In genomic region chr10:133225707-133226191, GRCh38 we compare ENCODE assay signal across 17 cellular contexts. TPM values are rescaled to one million over a fixed set of nuclear protein-coding genes. Genes with fewer than 3 reads are reported as not detected.
DNase-seq lines count a peak whose midpoint lies in the region; ATAC-seq and TF ChIP-seq lines count a peak whose summit lies in the region.
"Had no signal": no experiment of that assay in that cellular context is flagged by ENCODE, and none has a peak within 500 bp of the region (broad histone marks: within the 10 kb centered on the region; RNA-seq: fewer than 3 reads in every experiment).

No MANE protein-coding gene starts in this region.

- H3K27ac Mint-ChIP-seq in activated naive CD4-positive, alpha-beta T cell treated with anti-CD3 and anti-CD28 coated beads for 36 hours, result no peak overlapping the region
- H3K27ac Mint-ChIP-seq in WTC11 (peak overlapping the region; percentile 91), endodermal cell (no peak overlapping the region)
- peak overlapping the region; percentile 47 for H3K27ac Mint-ChIP-seq in stimulated activated naive B cell treated with anti-CD40 and anti-IgM and Interleukin-4, amounts not matched to agents 10 μg/mL and 1 μg/mL and 100 μg/mL, for 72 hours

- H3K27me3 ChIP-seq in endodermal cell (ENCODE audit: control insufficient read depth, insufficient read depth, low read length, poor library complexity, severe bottlenecking), result peaks cover 40% of the 10 kb centered on the region

- H3K4me3 Mint-ChIP-seq in activated naive CD4-positive, alpha-beta T cell treated with anti-CD3 and anti-CD28 coated beads for 36 hours, result no peak overlapping the region
- H3K4me3 Mint-ChIP-seq in WTC11 (no peak overlapping the region), endodermal cell (no peak overlapping the region)
- peak overlapping the region; percentile 51 to 59 for H3K4me3 Mint-ChIP-seq in stimulated activated naive B cell treated with anti-CD40 and anti-IgM and Interleukin-4, amounts not matched to agents 10 μg/mL and 1 μg/mL and 100 μg/mL, for 72 hours

- H3K9me3 Mint-ChIP-seq in activated naive CD4-positive, alpha-beta T cell treated with anti-CD3 and anti-CD28 coated beads for 36 hours, result no peaks in the 10 kb centered on the region
- H3K9me3 Mint-ChIP-seq in WTC11, result no peaks in the 10 kb centered on the region
- H3K9me3 Mint-ChIP-seq in stimulated activated naive B cell treated with anti-CD40 and anti-IgM and Interleukin-4, amounts not matched to agents 10 μg/mL and 1 μg/mL and 100 μg/mL, for 72 hours, result no peaks in the 10 kb centered on the region
- peaks cover 3% of the 10 kb centered on the region for H3K9me3 Mint-ChIP-seq in endodermal cell

- H3K4me1 ChIP-seq in endodermal cell (ENCODE audit: control insufficient read depth, insufficient read depth, low read length), result no peaks in the 10 kb centered on the region
- H3K4me1 ChIP-seq: Caco-2 had no signal

- POLR2A ChIA-PET in WTC11 (lab: Charles Lee), result no interaction called here

- H3K9ac ChIP-seq in endodermal cell (ENCODE audit: extremely low read depth, low read length, poor library complexity, severe bottlenecking), result no peak overlapping the region
- H3K9ac ChIP-seq: KMS-11 had no signal

- CTCF ChIA-PET in activated naive CD4-positive, alpha-beta T cell treated with anti-CD3 and anti-CD28 coated beads for 36 hours (lab: Charles Lee), result interaction anchor here (1.0 to 1.9 kb wide), 2 partner anchors 13 to 83 kb away, joined by 3 to 7 read pairs; no protein-coding TSS in a partner anchor
- CTCF ChIA-PET in WTC11 (lab: Charles Lee), result interaction anchor here (1.2 kb wide), 1 partner anchor 117 kb away, joined by 3 read pairs; no protein-coding TSS in a partner anchor

- no peaks in the 10 kb centered on the region for H3K9me3 ChIP-seq in endodermal cell (ENCODE audit: control insufficient read depth, low read length)
- H3K9me3 ChIP-seq: Caco-2, heart right ventricle, mucosa of descending colon had no signal

- intact Hi-C loops in activated naive CD4-positive, alpha-beta T cell treated with anti-CD3 and anti-CD28 coated beads for 36 hours (cut with micrococcal nuclease), result loop anchor here (1.0 to 5.0 kb wide), 3 partner anchors 33 to 283 kb away; partner anchors contain the start of gene CFAP46

- peaks cover 17% of the 10 kb centered on the region for H3K4me1 Mint-ChIP-seq in activated naive CD4-positive, alpha-beta T cell treated with anti-CD3 and anti-CD28 coated beads for 36 hours (ENCODE audit: low read depth)
- H3K4me1 Mint-ChIP-seq in WTC11 (peaks cover 34% of the 10 kb centered on the region), endodermal cell (peaks cover 5% of the 10 kb centered on the region)
- peaks cover 24 to 27% of the 10 kb centered on the region in 2 donors for H3K4me1 Mint-ChIP-seq in stimulated activated naive B cell treated with anti-CD40 and anti-IgM and Interleukin-4, amounts not matched to agents 10 μg/mL and 1 μg/mL and 100 μg/mL, for 72 hours

- peak; percentile 49 for DNase-seq in activated naive CD4-positive, alpha-beta T cell treated with anti-CD3 and anti-CD28 coated beads for 36 hours
- DNase-seq in activated naive CD4-positive, alpha-beta T cell treated with Interleukin-2 at 50 U/mL for 16 hours, result no peak
- DNase-seq in WTC11 (ENCODE audit: low spot score) (no peak), kidney tubule cell (ENCODE audit: low spot score) (peak; percentile 46), endodermal cell (no peak), GM03348 (ENCODE audit: low spot score) (no peak), NCI-H1417 (lab: John Stamatoyannopoulos, UW) (no peak)
- no peak for DNase-seq in stimulated activated naive B cell treated with anti-CD40 and anti-IgM and Interleukin-4, amounts not matched to agents 10 μg/mL and 1 μg/mL and 100 μg/mL, for 72 hours
- DNase-seq: activated gamma-delta T cell; heart right ventricle; mucosa of descending colon; NCI-H1436; NK-92 treated with Interleukin-12 subunit alpha and Interleukin-12 subunit beta, amount 100 ng/mL, for 24 hours; stimulated activated CD4-positive, alpha-beta T cell treated with anti-CD3 and anti-CD28 coated beads, Interleukin-12 subunit alpha, Interleukin-12 subunit beta, amount 100 ng/mL, for 4 hours had no signal

- no peak overlapping the region for H3K27ac ChIP-seq in endodermal cell (ENCODE audit: low read depth, low read length)
- H3K27ac ChIP-seq: heart right ventricle, KMS-11 had no signal

- H3K4me3 ChIP-seq in endodermal cell (ENCODE audit: low read length), result no peak overlapping the region
- H3K4me3 ChIP-seq: heart right ventricle, mucosa of descending colon had no signal

- peaks cover 35% of the 10 kb centered on the region for H3K27me3 Mint-ChIP-seq in activated naive CD4-positive, alpha-beta T cell treated with anti-CD3 and anti-CD28 coated beads for 36 hours (ENCODE audit: low read depth)
- peaks cover 18% of the 10 kb centered on the region for H3K27me3 Mint-ChIP-seq in WTC11 (ENCODE audit: low read depth)
- H3K27me3 Mint-ChIP-seq in stimulated activated naive B cell treated with anti-CD40 and anti-IgM and Interleukin-4, amounts not matched to agents 10 μg/mL and 1 μg/mL and 100 μg/mL, for 72 hours, result peaks cover 51 to 74% of the 10 kb centered on the region in 2 donors
- peaks cover 50% of the 10 kb centered on the region for H3K27me3 Mint-ChIP-seq in endodermal cell (ENCODE audit: insufficient read depth)

- no peaks in the 10 kb centered on the region for H3K36me3 Mint-ChIP-seq in activated naive CD4-positive, alpha-beta T cell treated with anti-CD3 and anti-CD28 coated beads for 36 hours (ENCODE audit: low read depth)
- H3K36me3 Mint-ChIP-seq in WTC11, result peaks cover 2% of the 10 kb centered on the region; the same call in 1 of the 2 replicates
- H3K36me3 Mint-ChIP-seq in stimulated activated naive B cell treated with anti-CD40 and anti-IgM and Interleukin-4, amounts not matched to agents 10 μg/mL and 1 μg/mL and 100 μg/mL, for 72 hours, result peaks cover 3 to 5% of the 10 kb centered on the region in 2 donors
- no peaks in the 10 kb centered on the region for H3K36me3 Mint-ChIP-seq in endodermal cell (ENCODE audit: low read depth)

- no peak for ATAC-seq in WTC11
- ATAC-seq in stimulated activated naive B cell treated with anti-CD40 and anti-IgM and Interleukin-4, amounts not matched to agents 10 μg/mL and 1 μg/mL and 100 μg/mL, for 72 hours (replicated peaks), result peak; percentile 66 to 67
- ATAC-seq: heart right ventricle, mucosa of descending colon had no signal

- TF ChIP-seq CTCF in WTC11 (IDR thresholded peaks at IDR 0.05), result no peak
- TF ChIP-seq CTCF in endodermal cell (conservative IDR thresholded peaks at IDR 0.05), result no peak

- 93 to 96% methylated on average over 18 to 23 of the region's 23 CpGs for WGBS in endodermal cell (ENCODE audit: insufficient coverage in 1 of 2, insufficient read length in 1 of 2), 2 experiments

- H3K36me3 ChIP-seq in endodermal cell (ENCODE audit: control insufficient read depth, insufficient read depth, low read length), result no peaks in the 10 kb centered on the region
- H3K36me3 ChIP-seq: heart right ventricle had no signal

TF ChIP-seq in WTC11, 78 proteins besides CTCF, POLR2A, EP300 and RAD21 (continues in another document):
- TF ChIP-seq, protein P1, sequence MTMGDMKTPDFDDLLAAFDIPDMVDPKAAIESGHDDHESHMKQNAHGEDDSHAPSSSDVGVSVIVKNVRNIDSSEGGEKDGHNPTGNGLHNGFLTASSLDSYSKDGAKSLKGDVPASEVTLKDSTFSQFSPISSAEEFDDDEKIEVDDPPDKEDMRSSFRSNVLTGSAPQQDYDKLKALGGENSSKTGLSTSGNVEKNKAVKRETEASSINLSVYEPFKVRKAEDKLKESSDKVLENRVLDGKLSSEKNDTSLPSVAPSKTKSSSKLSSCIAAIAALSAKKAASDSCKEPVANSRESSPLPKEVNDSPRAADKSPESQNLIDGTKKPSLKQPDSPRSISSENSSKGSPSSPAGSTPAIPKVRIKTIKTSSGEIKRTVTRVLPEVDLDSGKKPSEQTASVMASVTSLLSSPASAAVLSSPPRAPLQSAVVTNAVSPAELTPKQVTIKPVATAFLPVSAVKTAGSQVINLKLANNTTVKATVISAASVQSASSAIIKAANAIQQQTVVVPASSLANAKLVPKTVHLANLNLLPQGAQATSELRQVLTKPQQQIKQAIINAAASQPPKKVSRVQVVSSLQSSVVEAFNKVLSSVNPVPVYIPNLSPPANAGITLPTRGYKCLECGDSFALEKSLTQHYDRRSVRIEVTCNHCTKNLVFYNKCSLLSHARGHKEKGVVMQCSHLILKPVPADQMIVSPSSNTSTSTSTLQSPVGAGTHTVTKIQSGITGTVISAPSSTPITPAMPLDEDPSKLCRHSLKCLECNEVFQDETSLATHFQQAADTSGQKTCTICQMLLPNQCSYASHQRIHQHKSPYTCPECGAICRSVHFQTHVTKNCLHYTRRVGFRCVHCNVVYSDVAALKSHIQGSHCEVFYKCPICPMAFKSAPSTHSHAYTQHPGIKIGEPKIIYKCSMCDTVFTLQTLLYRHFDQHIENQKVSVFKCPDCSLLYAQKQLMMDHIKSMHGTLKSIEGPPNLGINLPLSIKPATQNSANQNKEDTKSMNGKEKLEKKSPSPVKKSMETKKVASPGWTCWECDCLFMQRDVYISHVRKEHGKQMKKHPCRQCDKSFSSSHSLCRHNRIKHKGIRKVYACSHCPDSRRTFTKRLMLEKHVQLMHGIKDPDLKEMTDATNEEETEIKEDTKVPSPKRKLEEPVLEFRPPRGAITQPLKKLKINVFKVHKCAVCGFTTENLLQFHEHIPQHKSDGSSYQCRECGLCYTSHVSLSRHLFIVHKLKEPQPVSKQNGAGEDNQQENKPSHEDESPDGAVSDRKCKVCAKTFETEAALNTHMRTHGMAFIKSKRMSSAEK (CRISPR knock-in tag; IDR thresholded peaks at IDR 0.05; ENCODE audit: borderline replicate concordance), result no peak

RNA-seq across cellular contexts. Expression of gene UTF1, which starts 4.3 kb away (rescaled TPM):
- not detected for total RNA-seq in activated naive CD4-positive, alpha-beta T cell treated with anti-CD3 and anti-CD28 coated beads for 36 hours
- total RNA-seq in WTC11 (2021) (140 to 196 TPM (median 143 TPM) in 3 replicates), endodermal cell (1 to 10 TPM in 1 of 2 donors, not detected in 1; 1.5 TPM)
- polyA plus RNA-seq in endodermal cell (2013, experiment 1 of 2), result 1.1 TPM
- 0.54 TPM for polyA plus RNA-seq in endodermal cell (2013, experiment 2 of 2)
- total RNA-seq: Caco-2, G401, heart right ventricle, mucosa of descending colon had no signal
- polyA plus RNA-seq: heart right ventricle had no signal

RNA-seq across cellular contexts. Expression of gene VENTX, which starts 11.9 kb away (rescaled TPM):
- not detected for total RNA-seq in activated naive CD4-positive, alpha-beta T cell treated with anti-CD3 and anti-CD28 coated beads for 36 hours
- total RNA-seq in WTC11 (2021) (21.5 to 28.0 TPM (median 22.5 TPM) in 3 replicates), endodermal cell (10 to 100 TPM in 1 of 2 donors, 1 to 10 TPM in 1; 5.5 to 14.2 TPM)
- 1.7 TPM for polyA plus RNA-seq in endodermal cell (2013, experiment 1 of 2)
- polyA plus RNA-seq in endodermal cell (2013, experiment 2 of 2), result 0.99 TPM
- total RNA-seq: Caco-2, G401 had no signal

RNA-seq across cellular contexts. Expression of gene ADAM8, which starts 50.9 kb away (rescaled TPM):
- 100 to 1,000 TPM; 112 to 120 TPM for total RNA-seq in activated naive CD4-positive, alpha-beta T cell treated with anti-CD3 and anti-CD28 coated beads for 36 hours
- total RNA-seq in WTC11 (2021) (7.2 to 9.5 TPM (median 7.2 TPM) in 3 replicates), endodermal cell (1 to 10 TPM; 3.7 to 5.5 TPM)
- 1.7 TPM for polyA plus RNA-seq in endodermal cell (2013, experiment 1 of 2)
- 1.2 TPM for polyA plus RNA-seq in endodermal cell (2013, experiment 2 of 2)

Comparison
In these comparisons a context has a peak if more than half of its experiments do, and no peak if none do; other contexts are left out.
1. DNase-seq: peak in activated naive CD4-positive, alpha-beta T cell treated with anti-CD3 and anti-CD28 coated beads for 36 hours (single experiment) and kidney tubule cell (single experiment); none in activated naive CD4-positive, alpha-beta T cell treated with Interleukin-2 at 50 U/mL for 16 hours (single experiment), WTC11 (single experiment), stimulated activated naive B cell treated with anti-CD40 and anti-IgM and Interleukin-4, amounts not matched to agents 10 μg/mL and 1 μg/mL and 100 μg/mL, for 72 hours (single experiment), endodermal cell (single experiment), GM03348 (single experiment) and NCI-H1417 (0 of 3).
2. H3K27ac Mint-ChIP-seq: peak in WTC11 (single experiment) and stimulated activated naive B cell treated with anti-CD40 and anti-IgM and Interleukin-4, amounts not matched to agents 10 μg/mL and 1 μg/mL and 100 μg/mL, for 72 hours (single experiment); none in activated naive CD4-positive, alpha-beta T cell treated with anti-CD3 and anti-CD28 coated beads for 36 hours (single experiment) and endodermal cell (single experiment).
3. H3K4me3 Mint-ChIP-seq: peak in stimulated activated naive B cell treated with anti-CD40 and anti-IgM and Interleukin-4, amounts not matched to agents 10 μg/mL and 1 μg/mL and 100 μg/mL, for 72 hours (2 of 2); none in activated naive CD4-positive, alpha-beta T cell treated with anti-CD3 and anti-CD28 coated beads for 36 hours (single experiment), WTC11 (single experiment) and endodermal cell (single experiment).
4. RNA of gene UTF1, which starts 4.3 kb away (total RNA-seq): 140 to 196 TPM in WTC11; 1.5 TPM in endodermal cell and not detected in activated naive CD4-positive, alpha-beta T cell treated with anti-CD3 and anti-CD28 coated beads for 36 hours; every median in the first group is over 10 times any median in the second.
5. RNA of gene VENTX, which starts 11.9 kb away (total RNA-seq): 21.5 to 28.0 TPM in WTC11 and 5.5 to 14.2 TPM in endodermal cell; not detected in activated naive CD4-positive, alpha-beta T cell treated with anti-CD3 and anti-CD28 coated beads for 36 hours; every median in the first group is over 4 times any median in the second.
6. RNA of gene ADAM8, which starts 50.9 kb away (total RNA-seq): 112 to 120 TPM in activated naive CD4-positive, alpha-beta T cell treated with anti-CD3 and anti-CD28 coated beads for 36 hours; 7.2 to 9.5 TPM in WTC11 and 3.7 to 5.5 TPM in endodermal cell; every median in the first group is over 10 times any median in the second.